ENCODE assay signal across 16 cellular contexts in genomic region chr17:6072157-6072556, GRCh38. TPM values are rescaled to one million over a fixed set of nuclear protein-coding genes. Genes with fewer than 3 reads are reported as not detected.
DNase-seq lines count a peak whose midpoint lies in the region; ATAC-seq, FAIRE-seq and TF ChIP-seq lines count a peak whose summit lies in the region.
"Had no signal": no experiment of that assay in that cellular context is flagged by ENCODE, and none has a peak within 500 bp of the region (broad histone marks: within the 10 kb centered on the region; RNA-seq: fewer than 3 reads in every experiment).

No MANE protein-coding gene starts in this region.

- H3K27ac ChIP-seq in H1 (ENCODE audit: low read depth, low read length): no peak overlapping the region
- H3K27ac ChIP-seq: left lung, upper lobe of left lung had no signal

- peaks cover 38% of the 10 kb centered on the region for H3K4me1 Mint-ChIP-seq in nephron progenitor cell
- H3K4me1 Mint-ChIP-seq in activated naive CD8-positive, alpha-beta T cell treated with anti-CD3 and anti-CD28 coated beads, Interleukin-2, amount 50 U/mL, for 24 hours: peaks cover 7% of the 10 kb centered on the region

- FAIRE-seq in H1 (lab: Jason Lieb, UNC): no peak

- H2AK5ac ChIP-seq in H1 (ENCODE audit: low read depth, low read length): no peak overlapping the region

- no peak for TF ChIP-seq RAD21 in H1 (IDR thresholded peaks at IDR 0.05 in 1 of 2, conservative IDR thresholded peaks at IDR 0.05 in 1 of 2; ENCODE audit: low read depth in 2 of 2, low read length in 2 of 2)

- POLR2A ChIA-PET in H1 (lab: Charles Lee; ENCODE audit: partially characterized antibody): interaction anchor here (0.8 to 1.9 kb wide), 3 partner anchors 10 to 184 kb away, joined by 3 to 5 read pairs (median 4); no protein-coding TSS in a partner anchor

- H2BK15ac ChIP-seq in H1 (ENCODE audit: low read length): 0 out of 2 replicates have a peak overlapping the region, but pooled peaks have one; percentile 3

- H3K4me1 ChIP-seq in H1 (replicated peaks in 1 of 4; ENCODE audit: control insufficient read depth in 3 of 4, insufficient read depth in 4 of 4, low read length in 3 of 4): peaks cover 3 to 25% (median 12%) of the 10 kb centered on the region in 4 experiments; a peak in 6 of 7 replicates

- H3K27me3 Mint-ChIP-seq in nephron progenitor cell (ENCODE audit: low read depth, poor library complexity): peaks cover 70% of the 10 kb centered on the region
- peaks cover 65% of the 10 kb centered on the region for H3K27me3 Mint-ChIP-seq in activated naive CD8-positive, alpha-beta T cell treated with anti-CD3 and anti-CD28 coated beads, Interleukin-2, amount 50 U/mL, for 24 hours

- no peaks in the 10 kb centered on the region; a peak in 1 of 8 replicates for H3K36me3 ChIP-seq in H1 (ENCODE audit: control insufficient read depth in 2 of 4, insufficient read depth in 4 of 4, low read length in 3 of 4)
- H3K36me3 ChIP-seq: left lung, upper lobe of left lung had no signal

- peaks cover 9% of the 10 kb centered on the region for H3K23me2 ChIP-seq in H1 (ENCODE audit: low read depth, low read length)

- H3K79me1 ChIP-seq in H1 (ENCODE audit: low read depth, low read length): peaks cover 12% of the 10 kb centered on the region; the same call in 1 of the 2 replicates

- no peak overlapping the region for H3K14ac ChIP-seq in H1 (ENCODE audit: insufficient read length)

- H3K9me3 Mint-ChIP-seq in nephron progenitor cell: no peaks in the 10 kb centered on the region
- no peaks in the 10 kb centered on the region for H3K9me3 Mint-ChIP-seq in activated naive CD8-positive, alpha-beta T cell treated with anti-CD3 and anti-CD28 coated beads, Interleukin-2, amount 50 U/mL, for 24 hours
- H3K9me3 Mint-ChIP-seq: activated naive CD4-positive, alpha-beta T cell treated with anti-CD3 and anti-CD28 coated beads for 36 hours; stimulated activated memory B cell treated with anti-CD40 and anti-IgM and Interleukin-4, amounts not matched to agents 10 μg/mL and 1 μg/mL and 100 μg/mL, for 72 hours had no signal

- TF ChIP-seq CTCF in H1 (IDR thresholded peaks at IDR 0.05; ENCODE audit: control extremely low read depth in 1 of 3, insufficient read depth in 1 of 3, low read depth in 1 of 3, low read length in 3 of 3) (no peak), nephron progenitor cell (IDR thresholded peaks at IDR 0.05) (no peak)

- intact Hi-C loops in left ventricle myocardium superior (cut with micrococcal nuclease): no loop called here

- peaks cover 0 to 44% of the 10 kb centered on the region in 2 experiments; a peak in 2 of 4 replicates for H3K79me2 ChIP-seq in H1 (ENCODE audit: control insufficient read depth in 1 of 2, insufficient read depth in 2 of 2, low read length in 2 of 2)

- no peak overlapping the region for H4K91ac ChIP-seq in H1 (replicated peaks; ENCODE audit: insufficient read length, low read length)

- H4K5ac ChIP-seq in H1 (ENCODE audit: insufficient read length, low read depth, low read length): no peak overlapping the region

- WGBS in H1 (ENCODE audit: extremely low coverage in 1 of 2, insufficient coverage in 1 of 2, insufficient read length in 1 of 2, insufficient replicate concordance in 2 of 2, low coverage in 1 of 2, low lambda C conversion rate in 2 of 2, missing lambda C conversion rate in 1 of 2), 2 experiments: 95% methylated on average over 3 of the region's 3 CpGs; no CpG with 5 or more reads in 1 of the 2 experiments

- H2BK120ac ChIP-seq in H1 (replicated peaks; ENCODE audit: low read depth, low read length): no peak overlapping the region

- H3K56ac ChIP-seq in H1 (replicated peaks; ENCODE audit: insufficient read length, low read depth, low read length): no peak overlapping the region

- no peak overlapping the region for H3K18ac ChIP-seq in H1 (ENCODE audit: extremely low read depth, low read length)

- no peak overlapping the region for H4K8ac ChIP-seq in H1 (ENCODE audit: extremely low read depth, insufficient read depth, low read length)

- ATAC-seq in activated naive CD8-positive, alpha-beta T cell treated with anti-CD3 and anti-CD28 coated beads, Interleukin-2, amount 50 U/mL, for 24 hours: no peak
- no peak for ATAC-seq in left ventricle myocardium superior
- ATAC-seq: left lung; stimulated activated memory B cell treated with anti-CD40 and anti-IgM and Interleukin-4, amounts not matched to agents 10 μg/mL and 1 μg/mL and 100 μg/mL, for 72 hours had no signal

- H4K20me1 ChIP-seq in H1 (replicated peaks in 1 of 2; ENCODE audit: control insufficient read depth in 1 of 2, insufficient read depth in 2 of 2, low read length in 2 of 2): peaks cover 0 to 10% of the 10 kb centered on the region in 2 experiments

- no peak overlapping the region for H2BK12ac ChIP-seq in H1 (ENCODE audit: low read depth, low read length)

- TF ChIP-seq EP300 in H1 (IDR thresholded peaks at IDR 0.05; ENCODE audit: borderline replicate concordance in 1 of 2, low read depth in 2 of 2, low read length in 2 of 2): no peak

- no peak overlapping the region for H2BK20ac ChIP-seq in H1 (ENCODE audit: low read length)

- no peak overlapping the region for H3K4me3 ChIP-seq in H1 (ENCODE audit: extremely low read depth in 1 of 4, insufficient read depth in 2 of 4, low read depth in 3 of 4, low read length in 4 of 4)
- H3K4me3 ChIP-seq: left lung had no signal

- DNase-seq in AG08396 (ENCODE audit: low spot score): peak; percentile 51
- DNase-seq in LHCN-M2 (ENCODE audit: low read depth): peak; percentile 34
- DNase-seq in H1 (ENCODE audit: low read depth in 1 of 2, low spot score in 2 of 2): no peak
- no peak for DNase-seq in nephron progenitor cell
- no peak for DNase-seq in GDM1 (lab: John Stamatoyannopoulos, UW)
- DNase-seq in NCI-H748 (lab: John Stamatoyannopoulos, UW; ENCODE audit: unreplicated experiment): no peak
- DNase-seq in activated naive CD8-positive, alpha-beta T cell treated with anti-CD3 and anti-CD28 coated beads, Interleukin-2, amount 50 U/mL, for 24 hours: no peak
- no peak for DNase-seq in left ventricle myocardium superior
- DNase-seq: activated CD4-positive, alpha-beta T cell treated with anti-CD3 and anti-CD28 coated beads, Interleukin-2, amount 50 U/mL, for 1 hour; activated naive CD4-positive, alpha-beta T cell treated with anti-CD3 and anti-CD28 coated beads for 36 hours; activated T-cell treated with anti-CD3 and anti-CD28 coated beads for 4 hours; left lung; NCI-H1930; T-helper 9 cell; upper lobe of left lung had no signal

- H3K36me3 Mint-ChIP-seq in nephron progenitor cell (ENCODE audit: low read depth): no peaks in the 10 kb centered on the region
- H3K36me3 Mint-ChIP-seq in activated naive CD8-positive, alpha-beta T cell treated with anti-CD3 and anti-CD28 coated beads, Interleukin-2, amount 50 U/mL, for 24 hours (ENCODE audit: low read depth): no peaks in the 10 kb centered on the region
- H3K36me3 Mint-ChIP-seq: stimulated activated memory B cell treated with anti-CD40 and anti-IgM and Interleukin-4, amounts not matched to agents 10 μg/mL and 1 μg/mL and 100 μg/mL, for 72 hours had no signal

- no peak for TF ChIP-seq POLR2A in H1 (IDR thresholded peaks at IDR 0.05; ENCODE audit: control extremely low read depth in 1 of 2, low read depth in 2 of 2, low read length in 2 of 2)

- H3K4me2 ChIP-seq in H1 (ENCODE audit: insufficient read depth in 1 of 2, low read depth in 2 of 2, low read length in 2 of 2): peak overlapping the region; percentile 91 to 93; a peak in 3 of 4 replicates

- H2BK5ac ChIP-seq in H1 (ENCODE audit: low read depth, low read length): no peak overlapping the region

- peaks cover 0 to 22% (median 16%) of the 10 kb centered on the region in 4 experiments; a peak in 6 of 7 replicates for H3K27me3 ChIP-seq in H1 (replicated peaks in 1 of 4; ENCODE audit: control insufficient read depth in 3 of 4, extremely low read depth in 1 of 4, insufficient read depth in 3 of 4, low read length in 3 of 4)

- H3K23ac ChIP-seq in H1 (ENCODE audit: insufficient read length): no peak overlapping the region

- H3K4ac ChIP-seq in H1 (replicated peaks; ENCODE audit: insufficient read length, low read depth, low read length): no peak overlapping the region

- H3K9me3 ChIP-seq in H1 (ENCODE audit: insufficient read depth in 2 of 2, low read depth in 1 of 2, low read length in 1 of 2): no peaks in the 10 kb centered on the region
- H3K9me3 ChIP-seq: left lung, upper lobe of left lung had no signal

- H3K27ac Mint-ChIP-seq in nephron progenitor cell: no peak overlapping the region
- H3K27ac Mint-ChIP-seq in activated naive CD8-positive, alpha-beta T cell treated with anti-CD3 and anti-CD28 coated beads, Interleukin-2, amount 50 U/mL, for 24 hours: no peak overlapping the region
- H3K27ac Mint-ChIP-seq: activated naive CD4-positive, alpha-beta T cell treated with anti-CD3 and anti-CD28 coated beads for 36 hours; stimulated activated memory B cell treated with anti-CD40 and anti-IgM and Interleukin-4, amounts not matched to agents 10 μg/mL and 1 μg/mL and 100 μg/mL, for 72 hours had no signal

- no peak overlapping the region for H3K9ac ChIP-seq in H1 (replicated peaks in 1 of 4; ENCODE audit: extremely low read depth in 1 of 4, low read depth in 3 of 4, low read length in 3 of 4)

- CTCF ChIA-PET in H1 (lab: Charles Lee; ENCODE audit: partially characterized antibody): interaction anchor here (0.7 to 2.8 kb wide), 11 partner anchors 8 to 400 kb away, joined by 3 to 15 read pairs (median 4); no protein-coding TSS in a partner anchor

- peak overlapping the region; percentile 78 for H3K4me3 Mint-ChIP-seq in nephron progenitor cell
- no peak overlapping the region for H3K4me3 Mint-ChIP-seq in activated naive CD8-positive, alpha-beta T cell treated with anti-CD3 and anti-CD28 coated beads, Interleukin-2, amount 50 U/mL, for 24 hours
- H3K4me3 Mint-ChIP-seq: activated naive CD4-positive, alpha-beta T cell treated with anti-CD3 and anti-CD28 coated beads for 36 hours; stimulated activated memory B cell treated with anti-CD40 and anti-IgM and Interleukin-4, amounts not matched to agents 10 μg/mL and 1 μg/mL and 100 μg/mL, for 72 hours had no signal

- no peak overlapping the region for H2AFZ ChIP-seq in H1 (ENCODE audit: low read length)

TF ChIP-seq in H1, 55 proteins besides CTCF, POLR2A, EP300 and RAD21 (continues in another document):
- TF ChIP-seq NRF1 (IDR thresholded peaks at IDR 0.05; ENCODE audit: low read depth, low read length) (no peak), CHD1 (IDR thresholded peaks at IDR 0.05; ENCODE audit: low read depth, low read length) (no peak), TCF12 (IDR thresholded peaks at IDR 0.05; ENCODE audit: low read depth, low read length) (no peak)

RNA-seq across cellular contexts. Expression of gene WSCD1, which starts 2.0 kb away (rescaled TPM):
- 3.7 and 4.0 TPM in 2 replicates for total RNA-seq in LHCN-M2 (2014; rRNA removed)
- polyA plus RNA-seq in LHCN-M2 (2012): 0.80 TPM
- 39.0 and 47.4 TPM in 2 replicates for total RNA-seq in H1 (2021; fragmentation: NEBNext Ultra II Directional; extraction: Animal tissue kit (Norgen Biotek cat#: 25700))
- 21.9 and 26.6 TPM in 2 replicates for polyA plus RNA-seq in H1 (2011; rRNA removed)
- polyA plus RNA-seq in H1 (2011; cell fraction: cytosol; rRNA removed): 20.6 TPM
- polyA plus RNA-seq in H1 (2011; cell fraction: nucleus; rRNA removed): 31.5 TPM
- 18.6 to 27.6 TPM (median 23.2 TPM) in 4 replicates for polyA plus RNA-seq in H1 (2012, experiment 1 of 2)
- 18.5 TPM for polyA plus RNA-seq in H1 (2012, experiment 2 of 2)
- 17.1 TPM for polyA plus RNA-seq in H1 (2013, experiment 1 of 2)
- polyA plus RNA-seq in H1 (2013, experiment 2 of 2): 18.2 TPM
- polyA minus RNA-seq in H1 (2011; rRNA and poly(A)+ RNA removed): 31.8 and 32.3 TPM in 2 replicates
- polyA minus RNA-seq in H1 (2011; cell fraction: cytosol; rRNA and poly(A)+ RNA removed): 32.1 TPM
- polyA minus RNA-seq in H1 (2011; cell fraction: nucleus; rRNA and poly(A)+ RNA removed): 18.6 TPM
- 11.6 TPM for total RNA-seq in left ventricle myocardium superior

Comparison
In these comparisons a context has a peak if more than half of its experiments do, and no peak if none do; other contexts are left out.
1. DNase-seq: peak in AG08396 (single experiment) and LHCN-M2 (single experiment); none in H1 (0 of 2), nephron progenitor cell (single experiment), GDM1 (single experiment), NCI-H748 (single experiment), activated naive CD8-positive, alpha-beta T cell treated with anti-CD3 and anti-CD28 coated beads, Interleukin-2, amount 50 U/mL, for 24 hours (single experiment) and left ventricle myocardium superior (single experiment).